In genomic region chr13:95246292-95247082, GRCh38 we compare ENCODE assay signal across 14 cellular contexts. TPM values are rescaled to one million over a fixed set of nuclear protein-coding genes. Genes with fewer than 3 reads are reported as not detected.
DNase-seq lines count a peak whose midpoint lies in the region; ATAC-seq and TF ChIP-seq lines count a peak whose summit lies in the region.
"Had no signal": no experiment of that assay in that cellular context is flagged by ENCODE, and none has a peak within 500 bp of the region (broad histone marks: within the 10 kb centered on the region; RNA-seq: fewer than 3 reads in every experiment).

No MANE protein-coding gene starts in this region.

- H2AFZ ChIP-seq in osteoblast (ENCODE audit: low read length): no peak overlapping the region
- H2AFZ ChIP-seq: GM23248 had no signal

- TF ChIP-seq CTCF in WERI-Rb-1 (IDR thresholded peaks at IDR 0.05; ENCODE audit: low read depth, low read length) (no peak), spleen (IDR thresholded peaks at IDR 0.05 in 8 of 11, conservative IDR thresholded peaks at IDR 0.05 in 3 of 11) (no peak), osteoblast (IDR thresholded peaks at IDR 0.05; ENCODE audit: extremely low read depth, low read depth, low read length) (no peak)

- peaks cover 6% of the 10 kb centered on the region; the same call in 1 of the 2 replicates for H3K36me3 ChIP-seq in WERI-Rb-1
- H3K36me3 ChIP-seq in spleen: peaks cover 0 to 16% (median 1%) of the 10 kb centered on the region in 6 donors
- no peaks in the 10 kb centered on the region for H3K36me3 ChIP-seq in osteoblast (ENCODE audit: insufficient read depth, low read length)
- H3K36me3 ChIP-seq: brain microvascular endothelial cell had no signal

- no peak for ATAC-seq in HG03457 (IDR thresholded peaks at IDR 0.05; ENCODE audit: unreplicated experiment)
- no peak for ATAC-seq in GM18861 (IDR thresholded peaks at IDR 0.05; ENCODE audit: unreplicated experiment)

- H3K4me1 ChIP-seq in spleen: peaks cover 0 to 9% (median 2%) of the 10 kb centered on the region in 6 donors
- H3K4me1 ChIP-seq in osteoblast (ENCODE audit: insufficient read depth, low read length): no peaks in the 10 kb centered on the region

- no peak for TF ChIP-seq POLR2A in spleen (IDR thresholded peaks at IDR 0.05)

- H3K27ac ChIP-seq in WERI-Rb-1: peak overlapping the region; percentile 69
- no peak overlapping the region for H3K27ac ChIP-seq in spleen
- no peak overlapping the region for H3K27ac ChIP-seq in osteoblast (ENCODE audit: low read depth, low read length)
- H3K27ac ChIP-seq: brain microvascular endothelial cell, GM23248, stomach had no signal

- H3K4me3 ChIP-seq in WERI-Rb-1 (ENCODE audit: low read depth, low read length): no peak overlapping the region
- no peak overlapping the region for H3K4me3 ChIP-seq in spleen
- H3K4me3 ChIP-seq in osteoblast (ENCODE audit: insufficient read depth, low read length): no peak overlapping the region
- H3K4me3 ChIP-seq: GM23248, stomach had no signal

- intact Hi-C loops in spleen (cut with DNase I; ENCODE audit: low total_unique reads): no loop called here

- H3K9me3 ChIP-seq in WERI-Rb-1 (ENCODE audit: severe bottlenecking) (no peaks in the 10 kb centered on the region), spleen (no peaks in the 10 kb centered on the region), osteoblast (ENCODE audit: low read depth, low read length) (no peaks in the 10 kb centered on the region)
- H3K9me3 ChIP-seq: stomach had no signal

- DNase-seq in NCI-H1092 (lab: John Stamatoyannopoulos, UW) (peak; percentile 70), NCI-H2227 treated with DMSO at 0.1 percent for 48 hours (lab: John Stamatoyannopoulos, UW) (peak; percentile 5), WERI-Rb-1 (peak; percentile 73), renal cortical epithelial cell (ENCODE audit: low read depth) (peak; percentile 65), spleen (no peak), osteoblast (ENCODE audit: insufficient read length, low spot score, missing footprints) (no peak)
- DNase-seq: activated T-cell treated with anti-CD3 and anti-CD28 coated beads, Interleukin-2, amount 50 U/mL, for 24 hours; brain microvascular endothelial cell; GM23248; NCI-H526; stomach; T-helper 9 cell had no signal

- H4K20me1 ChIP-seq in osteoblast (ENCODE audit: insufficient read depth, low read length): peaks cover 2% of the 10 kb centered on the region

- H3K4me2 ChIP-seq in osteoblast (ENCODE audit: insufficient read depth, low read length): no peak overlapping the region

- 55 to 74% (median 63%) methylated on average over 10 of the region's 10 CpGs for WGBS in spleen, 5 donors

- H3K27me3 ChIP-seq in WERI-Rb-1 (ENCODE audit: insufficient read depth, low read depth, severe bottlenecking) (no peaks in the 10 kb centered on the region), spleen (replicated peaks in 1 of 7) (no peaks in the 10 kb centered on the region), osteoblast (ENCODE audit: insufficient read depth, low read length) (no peaks in the 10 kb centered on the region)
- H3K27me3 ChIP-seq: brain microvascular endothelial cell, stomach had no signal

- H3K79me2 ChIP-seq in osteoblast (ENCODE audit: insufficient read depth, low read length): no peaks in the 10 kb centered on the region

RNA-seq across cellular contexts. Expression of gene ABCC4, which starts 54.8 kb away (rescaled TPM):
- total RNA-seq in renal cortical epithelial cell: 77.4 and 145 TPM in 2 replicates
- 10 to 100 TPM; 12.5 to 21.0 (median 14.4) TPM for total RNA-seq in spleen
- 1 to 10 TPM; 1.4 to 2.4 (median 2.1) TPM for polyA plus RNA-seq in spleen
- total RNA-seq in osteoblast: 27.5 and 41.5 TPM in 2 replicates

Comparison
In these comparisons a context has a peak if more than half of its experiments do, and no peak if none do; other contexts are left out.
1. DNase-seq: peak in NCI-H1092 (single experiment), NCI-H2227 treated with DMSO at 0.1 percent for 48 hours (single experiment), WERI-Rb-1 (single experiment) and renal cortical epithelial cell (single experiment); none in spleen (single experiment) and osteoblast (single experiment).